1 cellular context compared by ENCODE assay signal in the genomic region with DNA sequence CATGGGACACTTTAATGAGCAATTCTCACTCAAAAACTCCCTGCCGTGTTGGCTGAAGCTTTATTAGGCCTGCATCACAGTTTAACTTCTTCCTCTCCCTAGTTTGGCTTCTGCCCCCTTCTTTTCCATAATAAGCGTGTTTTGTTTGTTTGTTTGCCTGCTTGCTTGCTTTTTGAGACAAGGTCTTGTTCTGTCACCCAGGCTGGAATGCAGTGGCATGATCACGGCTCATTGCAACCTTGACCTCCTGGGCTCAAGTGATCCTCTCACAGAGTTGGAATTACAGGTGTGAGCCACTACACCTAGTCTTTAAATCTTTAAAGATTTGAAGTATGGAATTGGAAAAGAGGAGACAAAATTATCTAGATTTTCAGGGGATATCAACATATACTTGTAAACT.
TF ChIP-seq lines count a peak whose summit lies in the region.

No MANE protein-coding gene starts in this region.

TF ChIP-seq in HepG2, 621 proteins besides CTCF, POLR2A, EP300 and RAD21 (continued from another document and continues in another):
- TF ChIP-seq, protein P1, sequence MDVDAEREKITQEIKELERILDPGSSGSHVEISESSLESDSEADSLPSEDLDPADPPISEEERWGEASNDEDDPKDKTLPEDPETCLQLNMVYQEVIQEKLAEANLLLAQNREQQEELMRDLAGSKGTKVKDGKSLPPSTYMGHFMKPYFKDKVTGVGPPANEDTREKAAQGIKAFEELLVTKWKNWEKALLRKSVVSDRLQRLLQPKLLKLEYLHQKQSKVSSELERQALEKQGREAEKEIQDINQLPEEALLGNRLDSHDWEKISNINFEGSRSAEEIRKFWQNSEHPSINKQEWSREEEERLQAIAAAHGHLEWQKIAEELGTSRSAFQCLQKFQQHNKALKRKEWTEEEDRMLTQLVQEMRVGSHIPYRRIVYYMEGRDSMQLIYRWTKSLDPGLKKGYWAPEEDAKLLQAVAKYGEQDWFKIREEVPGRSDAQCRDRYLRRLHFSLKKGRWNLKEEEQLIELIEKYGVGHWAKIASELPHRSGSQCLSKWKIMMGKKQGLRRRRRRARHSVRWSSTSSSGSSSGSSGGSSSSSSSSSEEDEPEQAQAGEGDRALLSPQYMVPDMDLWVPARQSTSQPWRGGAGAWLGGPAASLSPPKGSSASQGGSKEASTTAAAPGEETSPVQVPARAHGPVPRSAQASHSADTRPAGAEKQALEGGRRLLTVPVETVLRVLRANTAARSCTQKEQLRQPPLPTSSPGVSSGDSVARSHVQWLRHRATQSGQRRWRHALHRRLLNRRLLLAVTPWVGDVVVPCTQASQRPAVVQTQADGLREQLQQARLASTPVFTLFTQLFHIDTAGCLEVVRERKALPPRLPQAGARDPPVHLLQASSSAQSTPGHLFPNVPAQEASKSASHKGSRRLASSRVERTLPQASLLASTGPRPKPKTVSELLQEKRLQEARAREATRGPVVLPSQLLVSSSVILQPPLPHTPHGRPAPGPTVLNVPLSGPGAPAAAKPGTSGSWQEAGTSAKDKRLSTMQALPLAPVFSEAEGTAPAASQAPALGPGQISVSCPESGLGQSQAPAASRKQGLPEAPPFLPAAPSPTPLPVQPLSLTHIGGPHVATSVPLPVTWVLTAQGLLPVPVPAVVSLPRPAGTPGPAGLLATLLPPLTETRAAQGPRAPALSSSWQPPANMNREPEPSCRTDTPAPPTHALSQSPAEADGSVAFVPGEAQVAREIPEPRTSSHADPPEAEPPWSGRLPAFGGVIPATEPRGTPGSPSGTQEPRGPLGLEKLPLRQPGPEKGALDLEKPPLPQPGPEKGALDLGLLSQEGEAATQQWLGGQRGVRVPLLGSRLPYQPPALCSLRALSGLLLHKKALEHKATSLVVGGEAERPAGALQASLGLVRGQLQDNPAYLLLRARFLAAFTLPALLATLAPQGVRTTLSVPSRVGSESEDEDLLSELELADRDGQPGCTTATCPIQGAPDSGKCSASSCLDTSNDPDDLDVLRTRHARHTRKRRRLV (CRISPR knock-in tag; IDR thresholded peaks at IDR 0.05) = no peak
- no peak for TF ChIP-seq ZBTB38 (CRISPR knock-in tag; IDR thresholded peaks at IDR 0.05)
- TF ChIP-seq, protein P2, sequence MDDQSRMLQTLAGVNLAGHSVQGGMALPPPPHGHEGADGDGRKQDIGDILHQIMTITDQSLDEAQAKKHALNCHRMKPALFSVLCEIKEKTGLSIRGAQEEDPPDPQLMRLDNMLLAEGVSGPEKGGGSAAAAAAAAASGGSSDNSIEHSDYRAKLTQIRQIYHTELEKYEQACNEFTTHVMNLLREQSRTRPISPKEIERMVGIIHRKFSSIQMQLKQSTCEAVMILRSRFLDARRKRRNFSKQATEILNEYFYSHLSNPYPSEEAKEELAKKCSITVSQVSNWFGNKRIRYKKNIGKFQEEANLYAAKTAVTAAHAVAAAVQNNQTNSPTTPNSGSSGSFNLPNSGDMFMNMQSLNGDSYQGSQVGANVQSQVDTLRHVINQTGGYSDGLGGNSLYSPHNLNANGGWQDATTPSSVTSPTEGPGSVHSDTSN (CRISPR knock-in tag; IDR thresholded peaks at IDR 0.05; ENCODE audit: borderline replicate concordance) = no peak
- TF ChIP-seq ISL2 (CRISPR knock-in tag; IDR thresholded peaks at IDR 0.05) = no peak
- TF ChIP-seq, protein P3, sequence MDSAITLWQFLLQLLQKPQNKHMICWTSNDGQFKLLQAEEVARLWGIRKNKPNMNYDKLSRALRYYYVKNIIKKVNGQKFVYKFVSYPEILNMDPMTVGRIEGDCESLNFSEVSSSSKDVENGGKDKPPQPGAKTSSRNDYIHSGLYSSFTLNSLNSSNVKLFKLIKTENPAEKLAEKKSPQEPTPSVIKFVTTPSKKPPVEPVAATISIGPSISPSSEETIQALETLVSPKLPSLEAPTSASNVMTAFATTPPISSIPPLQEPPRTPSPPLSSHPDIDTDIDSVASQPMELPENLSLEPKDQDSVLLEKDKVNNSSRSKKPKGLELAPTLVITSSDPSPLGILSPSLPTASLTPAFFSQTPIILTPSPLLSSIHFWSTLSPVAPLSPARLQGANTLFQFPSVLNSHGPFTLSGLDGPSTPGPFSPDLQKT (CRISPR knock-in tag; IDR thresholded peaks at IDR 0.05; ENCODE audit: borderline replicate concordance) = no peak
- TF ChIP-seq, protein P4, sequence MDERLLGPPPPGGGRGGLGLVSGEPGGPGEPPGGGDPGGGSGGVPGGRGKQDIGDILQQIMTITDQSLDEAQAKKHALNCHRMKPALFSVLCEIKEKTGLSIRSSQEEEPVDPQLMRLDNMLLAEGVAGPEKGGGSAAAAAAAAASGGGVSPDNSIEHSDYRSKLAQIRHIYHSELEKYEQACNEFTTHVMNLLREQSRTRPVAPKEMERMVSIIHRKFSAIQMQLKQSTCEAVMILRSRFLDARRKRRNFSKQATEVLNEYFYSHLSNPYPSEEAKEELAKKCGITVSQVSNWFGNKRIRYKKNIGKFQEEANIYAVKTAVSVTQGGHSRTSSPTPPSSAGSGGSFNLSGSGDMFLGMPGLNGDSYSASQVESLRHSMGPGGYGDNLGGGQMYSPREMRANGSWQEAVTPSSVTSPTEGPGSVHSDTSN (CRISPR knock-in tag; IDR thresholded peaks at IDR 0.05) = no peak
- no peak for TF ChIP-seq TSC22D2 (CRISPR knock-in tag; IDR thresholded peaks at IDR 0.05; ENCODE audit: borderline replicate concordance)
- TF ChIP-seq, protein P5, sequence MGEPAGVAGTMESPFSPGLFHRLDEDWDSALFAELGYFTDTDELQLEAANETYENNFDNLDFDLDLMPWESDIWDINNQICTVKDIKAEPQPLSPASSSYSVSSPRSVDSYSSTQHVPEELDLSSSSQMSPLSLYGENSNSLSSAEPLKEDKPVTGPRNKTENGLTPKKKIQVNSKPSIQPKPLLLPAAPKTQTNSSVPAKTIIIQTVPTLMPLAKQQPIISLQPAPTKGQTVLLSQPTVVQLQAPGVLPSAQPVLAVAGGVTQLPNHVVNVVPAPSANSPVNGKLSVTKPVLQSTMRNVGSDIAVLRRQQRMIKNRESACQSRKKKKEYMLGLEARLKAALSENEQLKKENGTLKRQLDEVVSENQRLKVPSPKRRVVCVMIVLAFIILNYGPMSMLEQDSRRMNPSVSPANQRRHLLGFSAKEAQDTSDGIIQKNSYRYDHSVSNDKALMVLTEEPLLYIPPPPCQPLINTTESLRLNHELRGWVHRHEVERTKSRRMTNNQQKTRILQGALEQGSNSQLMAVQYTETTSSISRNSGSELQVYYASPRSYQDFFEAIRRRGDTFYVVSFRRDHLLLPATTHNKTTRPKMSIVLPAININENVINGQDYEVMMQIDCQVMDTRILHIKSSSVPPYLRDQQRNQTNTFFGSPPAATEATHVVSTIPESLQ (CRISPR knock-in tag; conservative IDR thresholded peaks at IDR 0.05) = no peak
- TF ChIP-seq, protein P6, sequence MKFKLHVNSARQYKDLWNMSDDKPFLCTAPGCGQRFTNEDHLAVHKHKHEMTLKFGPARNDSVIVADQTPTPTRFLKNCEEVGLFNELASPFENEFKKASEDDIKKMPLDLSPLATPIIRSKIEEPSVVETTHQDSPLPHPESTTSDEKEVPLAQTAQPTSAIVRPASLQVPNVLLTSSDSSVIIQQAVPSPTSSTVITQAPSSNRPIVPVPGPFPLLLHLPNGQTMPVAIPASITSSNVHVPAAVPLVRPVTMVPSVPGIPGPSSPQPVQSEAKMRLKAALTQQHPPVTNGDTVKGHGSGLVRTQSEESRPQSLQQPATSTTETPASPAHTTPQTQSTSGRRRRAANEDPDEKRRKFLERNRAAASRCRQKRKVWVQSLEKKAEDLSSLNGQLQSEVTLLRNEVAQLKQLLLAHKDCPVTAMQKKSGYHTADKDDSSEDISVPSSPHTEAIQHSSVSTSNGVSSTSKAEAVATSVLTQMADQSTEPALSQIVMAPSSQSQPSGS (CRISPR knock-in tag; IDR thresholded peaks at IDR 0.05) = no peak
- TF ChIP-seq, protein P7, sequence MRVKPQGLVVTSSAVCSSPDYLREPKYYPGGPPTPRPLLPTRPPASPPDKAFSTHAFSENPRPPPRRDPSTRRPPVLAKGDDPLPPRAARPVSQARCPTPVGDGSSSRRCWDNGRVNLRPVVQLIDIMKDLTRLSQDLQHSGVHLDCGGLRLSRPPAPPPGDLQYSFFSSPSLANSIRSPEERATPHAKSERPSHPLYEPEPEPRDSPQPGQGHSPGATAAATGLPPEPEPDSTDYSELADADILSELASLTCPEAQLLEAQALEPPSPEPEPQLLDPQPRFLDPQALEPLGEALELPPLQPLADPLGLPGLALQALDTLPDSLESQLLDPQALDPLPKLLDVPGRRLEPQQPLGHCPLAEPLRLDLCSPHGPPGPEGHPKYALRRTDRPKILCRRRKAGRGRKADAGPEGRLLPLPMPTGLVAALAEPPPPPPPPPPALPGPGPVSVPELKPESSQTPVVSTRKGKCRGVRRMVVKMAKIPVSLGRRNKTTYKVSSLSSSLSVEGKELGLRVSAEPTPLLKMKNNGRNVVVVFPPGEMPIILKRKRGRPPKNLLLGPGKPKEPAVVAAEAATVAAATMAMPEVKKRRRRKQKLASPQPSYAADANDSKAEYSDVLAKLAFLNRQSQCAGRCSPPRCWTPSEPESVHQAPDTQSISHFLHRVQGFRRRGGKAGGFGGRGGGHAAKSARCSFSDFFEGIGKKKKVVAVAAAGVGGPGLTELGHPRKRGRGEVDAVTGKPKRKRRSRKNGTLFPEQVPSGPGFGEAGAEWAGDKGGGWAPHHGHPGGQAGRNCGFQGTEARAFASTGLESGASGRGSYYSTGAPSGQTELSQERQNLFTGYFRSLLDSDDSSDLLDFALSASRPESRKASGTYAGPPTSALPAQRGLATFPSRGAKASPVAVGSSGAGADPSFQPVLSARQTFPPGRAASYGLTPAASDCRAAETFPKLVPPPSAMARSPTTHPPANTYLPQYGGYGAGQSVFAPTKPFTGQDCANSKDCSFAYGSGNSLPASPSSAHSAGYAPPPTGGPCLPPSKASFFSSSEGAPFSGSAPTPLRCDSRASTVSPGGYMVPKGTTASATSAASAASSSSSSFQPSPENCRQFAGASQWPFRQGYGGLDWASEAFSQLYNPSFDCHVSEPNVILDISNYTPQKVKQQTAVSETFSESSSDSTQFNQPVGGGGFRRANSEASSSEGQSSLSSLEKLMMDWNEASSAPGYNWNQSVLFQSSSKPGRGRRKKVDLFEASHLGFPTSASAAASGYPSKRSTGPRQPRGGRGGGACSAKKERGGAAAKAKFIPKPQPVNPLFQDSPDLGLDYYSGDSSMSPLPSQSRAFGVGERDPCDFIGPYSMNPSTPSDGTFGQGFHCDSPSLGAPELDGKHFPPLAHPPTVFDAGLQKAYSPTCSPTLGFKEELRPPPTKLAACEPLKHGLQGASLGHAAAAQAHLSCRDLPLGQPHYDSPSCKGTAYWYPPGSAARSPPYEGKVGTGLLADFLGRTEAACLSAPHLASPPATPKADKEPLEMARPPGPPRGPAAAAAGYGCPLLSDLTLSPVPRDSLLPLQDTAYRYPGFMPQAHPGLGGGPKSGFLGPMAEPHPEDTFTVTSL (CRISPR knock-in tag; IDR thresholded peaks at IDR 0.05; ENCODE audit: borderline replicate concordance) = peak; percentile 48; the same call in 1 of the 2 replicates
- no peak for TF ChIP-seq EED (CRISPR knock-in tag; IDR thresholded peaks at IDR 0.05)
- TF ChIP-seq, protein P8, sequence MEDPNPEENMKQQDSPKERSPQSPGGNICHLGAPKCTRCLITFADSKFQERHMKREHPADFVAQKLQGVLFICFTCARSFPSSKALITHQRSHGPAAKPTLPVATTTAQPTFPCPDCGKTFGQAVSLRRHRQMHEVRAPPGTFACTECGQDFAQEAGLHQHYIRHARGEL (CRISPR knock-in tag; IDR thresholded peaks at IDR 0.05) = no peak
- TF ChIP-seq ZNF20 (CRISPR knock-in tag; IDR thresholded peaks at IDR 0.05) = no peak
- no peak for TF ChIP-seq ARID2 (CRISPR knock-in tag; IDR thresholded peaks at IDR 0.05; ENCODE audit: borderline replicate concordance)
- TF ChIP-seq ZNF550 (CRISPR knock-in tag; IDR thresholded peaks at IDR 0.05; ENCODE audit: borderline replicate concordance) = no peak
- no peak for TF ChIP-seq CCAR2 (optimal IDR thresholded peaks at IDR 0.05; ENCODE audit: low read depth, low read length)
- TF ChIP-seq ZNF207 (IDR thresholded peaks at IDR 0.05; ENCODE audit: borderline replicate concordance) = no peak
- TF ChIP-seq ZNF780A (CRISPR knock-in tag; IDR thresholded peaks at IDR 0.05) = no peak
- peak; percentile 48 for TF ChIP-seq SAP130 (CRISPR knock-in tag; IDR thresholded peaks at IDR 0.05; ENCODE audit: low read depth)
- no peak for TF ChIP-seq ZNF496 (CRISPR knock-in tag; IDR thresholded peaks at IDR 0.05; ENCODE audit: insufficient replicate concordance)
- no peak for TF ChIP-seq PAWR (CRISPR knock-in tag; IDR thresholded peaks at IDR 0.05; ENCODE audit: borderline replicate concordance)
- TF ChIP-seq KDM2A (CRISPR knock-in tag; IDR thresholded peaks at IDR 0.05; ENCODE audit: borderline replicate concordance, low read depth) = 0 out of 2 replicates have a peak, but pooled peaks have one; percentile 23
- TF ChIP-seq, protein P9, sequence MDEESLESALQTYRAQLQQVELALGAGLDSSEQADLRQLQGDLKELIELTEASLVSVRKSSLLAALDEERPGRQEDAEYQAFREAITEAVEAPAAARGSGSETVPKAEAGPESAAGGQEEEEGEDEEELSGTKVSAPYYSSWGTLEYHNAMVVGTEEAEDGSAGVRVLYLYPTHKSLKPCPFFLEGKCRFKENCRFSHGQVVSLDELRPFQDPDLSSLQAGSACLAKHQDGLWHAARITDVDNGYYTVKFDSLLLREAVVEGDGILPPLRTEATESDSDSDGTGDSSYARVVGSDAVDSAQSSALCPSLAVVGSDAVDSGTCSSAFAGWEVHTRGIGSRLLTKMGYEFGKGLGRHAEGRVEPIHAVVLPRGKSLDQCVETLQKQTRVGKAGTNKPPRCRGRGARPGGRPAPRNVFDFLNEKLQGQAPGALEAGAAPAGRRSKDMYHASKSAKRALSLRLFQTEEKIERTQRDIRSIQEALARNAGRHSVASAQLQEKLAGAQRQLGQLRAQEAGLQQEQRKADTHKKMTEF (CRISPR knock-in tag; IDR thresholded peaks at IDR 0.05) = no peak
- no peak for TF ChIP-seq ZNF234 (CRISPR knock-in tag; conservative IDR thresholded peaks at IDR 0.05)
- TF ChIP-seq MTF1 (CRISPR knock-in tag; IDR thresholded peaks at IDR 0.05) = no peak
- TF ChIP-seq, protein P10, sequence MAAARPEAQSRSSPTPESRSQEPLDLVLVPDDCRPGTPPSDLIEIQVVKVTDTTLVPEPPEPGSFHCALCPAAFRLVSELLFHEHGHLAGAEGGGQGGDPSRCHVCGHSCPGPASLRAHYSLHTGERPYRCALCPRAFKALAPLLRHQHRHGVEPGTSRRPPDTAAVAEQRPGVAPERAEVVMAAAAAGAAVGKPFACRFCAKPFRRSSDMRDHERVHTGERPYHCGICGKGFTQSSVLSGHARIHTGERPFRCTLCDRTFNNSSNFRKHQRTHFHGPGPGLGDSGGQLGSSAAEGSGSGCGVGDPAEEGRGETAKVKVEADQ (CRISPR knock-in tag; IDR thresholded peaks at IDR 0.05; ENCODE audit: borderline replicate concordance) = 0 out of 2 replicates have a peak, but pooled peaks have one; percentile 48
- TF ChIP-seq ATM (IDR thresholded peaks at IDR 0.05; ENCODE audit: borderline replicate concordance) = no peak
- no peak for TF ChIP-seq ZNF563 (CRISPR knock-in tag; IDR thresholded peaks at IDR 0.05)
- no peak for TF ChIP-seq ZKSCAN1 (IDR thresholded peaks at IDR 0.05; ENCODE audit: low read length)
- TF ChIP-seq ZNF850 (CRISPR knock-in tag; conservative IDR thresholded peaks at IDR 0.05) = no peak
- TF ChIP-seq SP140L (CRISPR knock-in tag; IDR thresholded peaks at IDR 0.05; ENCODE audit: borderline replicate concordance) = no peak
- TF ChIP-seq SMARCE1 (IDR thresholded peaks at IDR 0.05; ENCODE audit: borderline replicate concordance) = no peak
- TF ChIP-seq DPF2 (CRISPR knock-in tag; IDR thresholded peaks at IDR 0.05; ENCODE audit: borderline replicate concordance, low read depth) = no peak
- TF ChIP-seq PCBP2 (optimal IDR thresholded peaks at IDR 0.05; ENCODE audit: low read depth, low read length, poor library complexity, severe bottlenecking) = no peak
